In genomic region chr3:156738251-156738650, GRCh38 we compare ENCODE assay signal across 22 cellular contexts.
A peak's percentile ranks its signal among the peaks of the same experiment; 100 is the strongest.
DNase-seq lines count a peak whose midpoint lies in the region; ATAC-seq, FAIRE-seq and TF ChIP-seq lines count a peak whose summit lies in the region.
"Had no signal": no experiment of that assay in that cellular context is flagged by ENCODE, and none has a peak within 500 bp of the region (broad histone marks: within the 10 kb centered on the region; RNA-seq: fewer than 3 reads in every experiment).

No MANE protein-coding gene starts in this region.

- H3T11ph ChIP-seq in H9 (ENCODE audit: low read length): no peak overlapping the region

- H3K79me2 ChIP-seq in H9 (ENCODE audit: insufficient read depth, low read length): no peaks in the 10 kb centered on the region
- H3K79me2 ChIP-seq in K562 (ENCODE audit: control insufficient read depth, insufficient read depth, low read length): no peaks in the 10 kb centered on the region
- no peaks in the 10 kb centered on the region for H3K79me2 ChIP-seq in mesendoderm (ENCODE audit: control insufficient read depth, insufficient read depth, low read length)
- no peaks in the 10 kb centered on the region for H3K79me2 ChIP-seq in neural progenitor cell (ENCODE audit: low read depth)

- H3K9me3 ChIP-seq in H9 (ENCODE audit: control insufficient read depth, low read depth, low read length) (no peaks in the 10 kb centered on the region), K562 (replicated peaks; ENCODE audit: control insufficient read depth, insufficient read depth, low read depth, low read length) (no peaks in the 10 kb centered on the region), neural progenitor cell (ENCODE audit: low read depth) (no peaks in the 10 kb centered on the region), tibial nerve (no peaks in the 10 kb centered on the region), neuronal stem cell (replicated peaks in 1 of 2; ENCODE audit: control insufficient read depth in 2 of 2, insufficient read depth in 1 of 2, low read depth in 1 of 2, low read length in 2 of 2) (no peaks in the 10 kb centered on the region)
- H3K9me3 ChIP-seq: BLaER1, Caco-2 had no signal

- H3K4me1 Mint-ChIP-seq in H9 (peaks cover 3 to 11% of the 10 kb centered on the region in 2 experiments; a peak in 3 of 4 replicates), neural progenitor cell (peaks cover 13% of the 10 kb centered on the region)
- H3K4me1 Mint-ChIP-seq: B cell had no signal

- H2BK15ac ChIP-seq in H9 (ENCODE audit: low read depth, low read length) (0 out of 2 replicates have a peak overlapping the region, but pooled peaks have one; percentile 54), mesendoderm (replicated peaks; ENCODE audit: low read depth) (no peak overlapping the region), neuronal stem cell (ENCODE audit: low read length) (no peak overlapping the region)

- in situ Hi-C loops in K562 (cut with MboI): no loop called here

- H4K8ac ChIP-seq in H9 (replicated peaks; ENCODE audit: insufficient read length, low read depth, low read length) (no peak overlapping the region), mesendoderm (ENCODE audit: low read depth, low read length) (no peak overlapping the region), neuronal stem cell (ENCODE audit: low read depth, low read length) (no peak overlapping the region)

- H3K4me3 Mint-ChIP-seq in H9 (no peak overlapping the region), neural progenitor cell (peak overlapping the region; percentile 38)
- H3K4me3 Mint-ChIP-seq: B cell; CD4-positive, CD25-positive, alpha-beta regulatory T cell; CD8-positive, alpha-beta T cell; HFFc6 had no signal

- intact Hi-C loops in K562 (cut with micrococcal nuclease): no loop called here

- H3K4me2 ChIP-seq in H9 (ENCODE audit: insufficient read depth, insufficient read length, low read length) (no peak overlapping the region), K562 (ENCODE audit: insufficient read depth, low read length) (no peak overlapping the region), mesendoderm (ENCODE audit: low read length) (no peak overlapping the region), neural progenitor cell (no peak overlapping the region), neuronal stem cell (ENCODE audit: insufficient read depth, low read length, poor library complexity, severe bottlenecking) (no peak overlapping the region)
- H3K4me2 ChIP-seq: BLaER1 had no signal

- H3K9me1 ChIP-seq in K562 (ENCODE audit: control insufficient read depth, insufficient read depth, low read length): no peaks in the 10 kb centered on the region

- H2AFZ ChIP-seq in H9 (ENCODE audit: low read length) (no peak overlapping the region), K562 (ENCODE audit: low read depth, low read length) (peak overlapping the region; percentile 47; the same call in 1 of the 2 replicates), neural progenitor cell (replicated peaks) (no peak overlapping the region), neuronal stem cell (ENCODE audit: low read length) (no peak overlapping the region)
- H2AFZ ChIP-seq: GM23248 had no signal

- no peak overlapping the region for H3K27ac ChIP-seq in H9 (ENCODE audit: insufficient read length, low read depth, low read length)
- H3K27ac ChIP-seq in K562 (ENCODE audit: extremely low read depth, low read depth, low read length): no peak overlapping the region
- H3K27ac ChIP-seq in mesendoderm (ENCODE audit: low read depth, low read length): no peak overlapping the region
- no peak overlapping the region for H3K27ac ChIP-seq in neural progenitor cell
- H3K27ac ChIP-seq in tibial nerve: no peak overlapping the region
- no peak overlapping the region for H3K27ac ChIP-seq in neuronal stem cell (replicated peaks; ENCODE audit: low read length)
- H3K27ac ChIP-seq: BLaER1, C4-2B, GM23248 had no signal

- H2BK20ac ChIP-seq in H9 (ENCODE audit: low read depth, low read length, poor library complexity, severe bottlenecking): no peak overlapping the region

- H3K56ac ChIP-seq in H9 (ENCODE audit: insufficient read length, low read depth, low read length) (no peak overlapping the region), mesendoderm (ENCODE audit: low read length) (no peak overlapping the region)

- H2BK5ac ChIP-seq in H9 (ENCODE audit: insufficient read length, low read length) (no peak overlapping the region), mesendoderm (ENCODE audit: low read length) (peak overlapping the region; percentile 20), neuronal stem cell (ENCODE audit: low read length) (no peak overlapping the region)

- no peak for TF ChIP-seq CTCF in H9 (conservative IDR thresholded peaks at IDR 0.05)
- TF ChIP-seq CTCF in K562 (IDR thresholded peaks at IDR 0.05 in 2 of 3, conservative IDR thresholded peaks at IDR 0.05 in 1 of 3; ENCODE audit: insufficient read depth in 2 of 3, low read depth in 1 of 3, low read length in 3 of 3): no peak
- no peak for TF ChIP-seq CTCF in neural progenitor cell (IDR thresholded peaks at IDR 0.05)
- no peak for TF ChIP-seq CTCF in tibial nerve (IDR thresholded peaks at IDR 0.05)

- TF ChIP-seq POLR2A in K562 (conservative IDR thresholded peaks at IDR 0.05) (no peak), GM12891 (IDR thresholded peaks at IDR 0.05; ENCODE audit: low read depth, low read length) (no peak), tibial nerve (IDR thresholded peaks at IDR 0.05) (no peak)

- no peak overlapping the region for H3K23ac ChIP-seq in H9 (ENCODE audit: insufficient read length, low read depth, low read length)
- H3K23ac ChIP-seq in mesendoderm (ENCODE audit: low read length): no peak overlapping the region
- no peak overlapping the region for H3K23ac ChIP-seq in neuronal stem cell (ENCODE audit: low read depth, low read length, poor library complexity)

- DNase-seq in H9 (no peak), K562 (ENCODE audit: extremely low read depth in 1 of 4, low spot score in 3 of 4) (no peak), mesendoderm (no peak), neural progenitor cell (ENCODE audit: low spot score) (no peak), GM12891 (ENCODE audit: insufficient read length, low spot score) (no peak), tibial nerve (ENCODE audit: low spot score in 2 of 2) (no peak), neuronal stem cell (ENCODE audit: low spot score) (no peak), NCI-H1694 treated with DMSO at 0.1 percent for 48 hours (lab: John Stamatoyannopoulos, UW) (no peak)
- DNase-seq: Caco-2; CD4-positive, CD25-positive, alpha-beta regulatory T cell; CD8-positive, alpha-beta T cell; DMS153; DND-41; GM23248; H7; HFFc6 had no signal

- TF ChIP-seq RAD21 in K562 (CRISPR knock-in tag; conservative IDR thresholded peaks at IDR 0.05 in 1 of 2, IDR thresholded peaks at IDR 0.05 in 1 of 2): no peak

- H3K27me3 Mint-ChIP-seq in H9 (ENCODE audit: low read depth): peaks cover 2% of the 10 kb centered on the region; the same call in 1 of the 2 replicates
- peaks cover 8% of the 10 kb centered on the region for H3K27me3 Mint-ChIP-seq in neural progenitor cell (ENCODE audit: insufficient read depth, low read depth)
- H3K27me3 Mint-ChIP-seq: B cell had no signal

- peaks cover 0 to 4% (median 0%) of the 10 kb centered on the region in 3 experiments; a peak in 3 of 7 replicates for H3K36me3 Mint-ChIP-seq in H9 (ENCODE audit: insufficient read depth in 1 of 3, low read depth in 3 of 3)
- peaks cover 2% of the 10 kb centered on the region for H3K36me3 Mint-ChIP-seq in neural progenitor cell
- H3K36me3 Mint-ChIP-seq: CD8-positive, alpha-beta T cell had no signal

- H3K36me3 ChIP-seq in K562 (ENCODE audit: control insufficient read depth, insufficient read depth, low read length) (no peaks in the 10 kb centered on the region), mesendoderm (ENCODE audit: control insufficient read depth, insufficient read depth, low read length) (no peaks in the 10 kb centered on the region), neural progenitor cell (no peaks in the 10 kb centered on the region), tibial nerve (no peaks in the 10 kb centered on the region), neuronal stem cell (replicated peaks in 1 of 2; ENCODE audit: control insufficient read depth in 2 of 2, insufficient read depth in 2 of 2, low read length in 2 of 2) (no peaks in the 10 kb centered on the region)
- H3K36me3 ChIP-seq: BLaER1 had no signal

- H3K4me3 ChIP-seq in K562: no peak overlapping the region
- no peak overlapping the region for H3K4me3 ChIP-seq in mesendoderm (ENCODE audit: low read length)
- H3K4me3 ChIP-seq in neural progenitor cell: no peak overlapping the region
- no peak overlapping the region for H3K4me3 ChIP-seq in tibial nerve
- no peak overlapping the region for H3K4me3 ChIP-seq in neuronal stem cell (ENCODE audit: low read length in 2 of 2)
- H3K4me3 ChIP-seq: BLaER1, GM23248 had no signal

- H3K18ac ChIP-seq in H9 (ENCODE audit: insufficient read length, low read depth, low read length) (no peak overlapping the region), mesendoderm (ENCODE audit: low read length) (no peak overlapping the region), neuronal stem cell (ENCODE audit: low read length) (no peak overlapping the region)

- no peaks in the 10 kb centered on the region for H3K23me2 ChIP-seq in H9 (ENCODE audit: insufficient read length, low read depth, low read length, poor library complexity, severe bottlenecking)

- H3K9ac ChIP-seq in H9 (ENCODE audit: extremely low read depth, insufficient read length, low read length): no peak overlapping the region
- no peak overlapping the region for H3K9ac ChIP-seq in K562 (ENCODE audit: insufficient read depth in 1 of 2, low read depth in 2 of 2, low read length in 2 of 2)
- H3K9ac ChIP-seq in mesendoderm (ENCODE audit: low read length): no peak overlapping the region
- no peak overlapping the region for H3K9ac ChIP-seq in neural progenitor cell
- no peak overlapping the region for H3K9ac ChIP-seq in neuronal stem cell (ENCODE audit: low read depth, low read length, poor library complexity)
- H3K9ac ChIP-seq: BLaER1, GM23248 had no signal

- no peak overlapping the region for H3K4ac ChIP-seq in H9 (ENCODE audit: low read depth, low read length)
- H3K4ac ChIP-seq in mesendoderm (ENCODE audit: low read depth, low read length): no peak overlapping the region
- no peak overlapping the region for H3K4ac ChIP-seq in neuronal stem cell (ENCODE audit: low read length)

- no peaks in the 10 kb centered on the region for H4K20me1 ChIP-seq in H9 (ENCODE audit: control insufficient read depth, insufficient read depth, insufficient read length)
- H4K20me1 ChIP-seq in K562 (replicated peaks; ENCODE audit: control insufficient read depth, insufficient read depth, low read length): no peaks in the 10 kb centered on the region
- H4K20me1 ChIP-seq in neural progenitor cell (ENCODE audit: low read depth): no peaks in the 10 kb centered on the region
- H4K20me1 ChIP-seq: BLaER1 had no signal

- BruUV-seq in K562 (replicated peaks; lab: Mats Ljungman, UMichigan): no TSS peak

- no CpG with 5 or more reads among the region's 5 CpGs for WGBS in H9 (ENCODE audit: extremely low coverage, insufficient read length, low lambda C conversion rate)
- 30% methylated on average over 5 of the region's 5 CpGs for WGBS in K562 (ENCODE audit: insufficient coverage, low coverage, missing lambda C conversion rate)
- no CpG with 5 or more reads among the region's 5 CpGs for WGBS in mesendoderm (ENCODE audit: extremely low coverage, insufficient coverage, low lambda C conversion rate)
- 78 to 81% methylated on average over 5 of the region's 5 CpGs for WGBS in tibial nerve, 2 donors
- WGBS in neuronal stem cell (ENCODE audit: extremely low coverage in 2 of 2, insufficient read length in 2 of 2, insufficient replicate concordance in 1 of 2), 2 donors: no CpG with 5 or more reads among the region's 5 CpGs

- H3K14ac ChIP-seq in H9 (ENCODE audit: insufficient read depth, low read length) (no peak overlapping the region), neuronal stem cell (ENCODE audit: low read length) (no peak overlapping the region)

- peaks cover 0 to 6% of the 10 kb centered on the region in 2 experiments; a peak in 1 of 5 replicates for H3K9me3 Mint-ChIP-seq in H9
- H3K9me3 Mint-ChIP-seq in neural progenitor cell: peaks cover 2% of the 10 kb centered on the region
- H3K9me3 Mint-ChIP-seq: CD8-positive, alpha-beta T cell; HFFc6 had no signal

- H2BK12ac ChIP-seq in H9 (ENCODE audit: insufficient read length, low read depth, low read length) (no peak overlapping the region), neuronal stem cell (ENCODE audit: low read length) (no peak overlapping the region)

- H3K27me3 ChIP-seq in H9 (ENCODE audit: insufficient read depth, low read length) (no peaks in the 10 kb centered on the region), K562 (ENCODE audit: control insufficient read depth in 2 of 2, insufficient read depth in 2 of 2, low read length in 2 of 2) (no peaks in the 10 kb centered on the region), mesendoderm (ENCODE audit: insufficient read depth, low read length, poor library complexity) (no peaks in the 10 kb centered on the region), neural progenitor cell (no peaks in the 10 kb centered on the region), tibial nerve (no peaks in the 10 kb centered on the region), neuronal stem cell (ENCODE audit: control insufficient read depth in 3 of 3, insufficient read depth in 3 of 3, low read depth in 1 of 3, low read length in 3 of 3) (no peaks in the 10 kb centered on the region)
- H3K27me3 ChIP-seq: BLaER1 had no signal

- no peaks in the 10 kb centered on the region for H3F3A ChIP-seq in neural progenitor cell (ENCODE audit: low read depth)

- no peak for TF ChIP-seq EP300 in K562 (IDR thresholded peaks at IDR 0.05; ENCODE audit: low read length)
- TF ChIP-seq EP300 in tibial nerve (IDR thresholded peaks at IDR 0.05): no peak

- no peak overlapping the region for H4K5ac ChIP-seq in H9 (ENCODE audit: insufficient read length, low read depth, low read length)
- H4K5ac ChIP-seq in mesendoderm (ENCODE audit: low read length): no peak overlapping the region

- H2AK5ac ChIP-seq in H9 (ENCODE audit: insufficient read length, low read length) (no peak overlapping the region), mesendoderm (ENCODE audit: low read length) (peak overlapping the region; percentile 46), neuronal stem cell (ENCODE audit: low read depth, low read length) (no peak overlapping the region)

- POLR2A ChIA-PET in K562 (lab: Yijun Ruan, JAX): no interaction called here

- H3K4me1 ChIP-seq in H9 (ENCODE audit: insufficient read depth, low read length) (no peaks in the 10 kb centered on the region), K562 (replicated peaks in 1 of 2; ENCODE audit: control insufficient read depth in 2 of 2, insufficient read depth in 2 of 2, low read length in 2 of 2) (peaks cover 0 to 4% of the 10 kb centered on the region in 2 experiments; a peak in 1 of 5 replicates), mesendoderm (ENCODE audit: control insufficient read depth, low read depth, low read length) (peaks cover 7% of the 10 kb centered on the region), neural progenitor cell (no peaks in the 10 kb centered on the region), tibial nerve (no peaks in the 10 kb centered on the region), neuronal stem cell (ENCODE audit: control insufficient read depth in 2 of 2, insufficient read depth in 1 of 2, low read depth in 1 of 2, low read length in 2 of 2) (no peaks in the 10 kb centered on the region)
- H3K4me1 ChIP-seq: BLaER1, Caco-2 had no signal

- H4K91ac ChIP-seq in H9 (ENCODE audit: insufficient read length, low read depth, low read length): no peak overlapping the region
- no peak overlapping the region for H4K91ac ChIP-seq in neuronal stem cell (ENCODE audit: low read depth, low read length, poor library complexity)

- ATAC-seq in K562: peak; percentile 33; the same call in 2 of the 3 replicates
- ATAC-seq: CD8-positive, alpha-beta T cell had no signal

- CTCF ChIA-PET in K562 (lab: Yijun Ruan, JAX; ENCODE audit: low intra/inter-chr PET ratio): no interaction called here

- H3K79me1 ChIP-seq in H9 (ENCODE audit: insufficient read depth, low read depth, low read length, poor library complexity, severe bottlenecking) (no peaks in the 10 kb centered on the region), mesendoderm (ENCODE audit: low read length) (no peaks in the 10 kb centered on the region), neuronal stem cell (ENCODE audit: low read depth, low read length) (no peaks in the 10 kb centered on the region)

- FAIRE-seq in K562 (lab: Jason Lieb, UNC) (no peak), GM12891 (lab: Jason Lieb, UNC) (no peak)
- FAIRE-seq: G401.6, GM19239, H1 had no signal

- peak overlapping the region in 1 of 3 experiments; percentile 27; a peak in 1 of 7 replicates for H3K27ac Mint-ChIP-seq in H9
- no peak overlapping the region for H3K27ac Mint-ChIP-seq in neural progenitor cell
- H3K27ac Mint-ChIP-seq: B cell; CD4-positive, CD25-positive, alpha-beta regulatory T cell; CD8-positive, alpha-beta T cell; HFFc6 had no signal

- H2BK120ac ChIP-seq in H9 (ENCODE audit: low read depth, low read length, poor library complexity, severe bottlenecking): no peak overlapping the region
- H2BK120ac ChIP-seq in mesendoderm (ENCODE audit: low read depth, low read length): no peak overlapping the region
- H2BK120ac ChIP-seq in neuronal stem cell (ENCODE audit: low read depth, low read length): no peak overlapping the region
